In the genomic region with DNA sequence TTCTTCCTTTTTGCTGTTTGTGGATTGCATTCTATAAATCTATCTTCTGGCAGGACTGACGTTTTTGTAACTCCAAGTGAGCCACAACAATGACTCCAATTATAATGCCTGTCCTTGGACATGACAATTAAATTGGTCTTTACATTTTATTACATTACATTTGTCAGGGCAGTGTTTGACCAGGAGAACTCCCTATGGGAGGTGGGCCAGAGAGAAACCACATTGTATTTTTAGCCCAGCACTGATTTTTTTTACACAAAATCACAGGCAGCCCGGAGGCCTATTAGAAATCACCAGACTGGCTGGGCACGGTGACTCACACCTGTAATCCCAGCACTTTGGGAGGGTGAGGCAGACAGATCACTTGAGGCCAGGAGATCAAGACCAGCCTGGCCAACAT, we compare ENCODE assay signal across 1 cellular context.
TF ChIP-seq lines count a peak whose summit lies in the region.

No MANE protein-coding gene starts in this region.

TF ChIP-seq in WTC11, 78 proteins besides CTCF, POLR2A, EP300 and RAD21:
- TF ChIP-seq NR1H2 (CRISPR knock-in tag; IDR thresholded peaks at IDR 0.05) (no peak), ZNF232 (CRISPR knock-in tag; IDR thresholded peaks at IDR 0.05) (no peak), TEAD4 (CRISPR knock-in tag; IDR thresholded peaks at IDR 0.05) (no peak), SOX15 (CRISPR knock-in tag; IDR thresholded peaks at IDR 0.05) (no peak), RORB (CRISPR knock-in tag; IDR thresholded peaks at IDR 0.05) (no peak), TP53 (CRISPR knock-in tag; IDR thresholded peaks at IDR 0.05) (no peak), SMAD4 (CRISPR knock-in tag; IDR thresholded peaks at IDR 0.05) (no peak), ATF1 (CRISPR knock-in tag; IDR thresholded peaks at IDR 0.05) (no peak), FOXP1 (CRISPR knock-in tag; IDR thresholded peaks at IDR 0.05; ENCODE audit: borderline replicate concordance) (no peak)
- TF ChIP-seq, protein P1, sequence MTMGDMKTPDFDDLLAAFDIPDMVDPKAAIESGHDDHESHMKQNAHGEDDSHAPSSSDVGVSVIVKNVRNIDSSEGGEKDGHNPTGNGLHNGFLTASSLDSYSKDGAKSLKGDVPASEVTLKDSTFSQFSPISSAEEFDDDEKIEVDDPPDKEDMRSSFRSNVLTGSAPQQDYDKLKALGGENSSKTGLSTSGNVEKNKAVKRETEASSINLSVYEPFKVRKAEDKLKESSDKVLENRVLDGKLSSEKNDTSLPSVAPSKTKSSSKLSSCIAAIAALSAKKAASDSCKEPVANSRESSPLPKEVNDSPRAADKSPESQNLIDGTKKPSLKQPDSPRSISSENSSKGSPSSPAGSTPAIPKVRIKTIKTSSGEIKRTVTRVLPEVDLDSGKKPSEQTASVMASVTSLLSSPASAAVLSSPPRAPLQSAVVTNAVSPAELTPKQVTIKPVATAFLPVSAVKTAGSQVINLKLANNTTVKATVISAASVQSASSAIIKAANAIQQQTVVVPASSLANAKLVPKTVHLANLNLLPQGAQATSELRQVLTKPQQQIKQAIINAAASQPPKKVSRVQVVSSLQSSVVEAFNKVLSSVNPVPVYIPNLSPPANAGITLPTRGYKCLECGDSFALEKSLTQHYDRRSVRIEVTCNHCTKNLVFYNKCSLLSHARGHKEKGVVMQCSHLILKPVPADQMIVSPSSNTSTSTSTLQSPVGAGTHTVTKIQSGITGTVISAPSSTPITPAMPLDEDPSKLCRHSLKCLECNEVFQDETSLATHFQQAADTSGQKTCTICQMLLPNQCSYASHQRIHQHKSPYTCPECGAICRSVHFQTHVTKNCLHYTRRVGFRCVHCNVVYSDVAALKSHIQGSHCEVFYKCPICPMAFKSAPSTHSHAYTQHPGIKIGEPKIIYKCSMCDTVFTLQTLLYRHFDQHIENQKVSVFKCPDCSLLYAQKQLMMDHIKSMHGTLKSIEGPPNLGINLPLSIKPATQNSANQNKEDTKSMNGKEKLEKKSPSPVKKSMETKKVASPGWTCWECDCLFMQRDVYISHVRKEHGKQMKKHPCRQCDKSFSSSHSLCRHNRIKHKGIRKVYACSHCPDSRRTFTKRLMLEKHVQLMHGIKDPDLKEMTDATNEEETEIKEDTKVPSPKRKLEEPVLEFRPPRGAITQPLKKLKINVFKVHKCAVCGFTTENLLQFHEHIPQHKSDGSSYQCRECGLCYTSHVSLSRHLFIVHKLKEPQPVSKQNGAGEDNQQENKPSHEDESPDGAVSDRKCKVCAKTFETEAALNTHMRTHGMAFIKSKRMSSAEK (CRISPR knock-in tag; IDR thresholded peaks at IDR 0.05; ENCODE audit: borderline replicate concordance): no peak
- TF ChIP-seq, protein P2, sequence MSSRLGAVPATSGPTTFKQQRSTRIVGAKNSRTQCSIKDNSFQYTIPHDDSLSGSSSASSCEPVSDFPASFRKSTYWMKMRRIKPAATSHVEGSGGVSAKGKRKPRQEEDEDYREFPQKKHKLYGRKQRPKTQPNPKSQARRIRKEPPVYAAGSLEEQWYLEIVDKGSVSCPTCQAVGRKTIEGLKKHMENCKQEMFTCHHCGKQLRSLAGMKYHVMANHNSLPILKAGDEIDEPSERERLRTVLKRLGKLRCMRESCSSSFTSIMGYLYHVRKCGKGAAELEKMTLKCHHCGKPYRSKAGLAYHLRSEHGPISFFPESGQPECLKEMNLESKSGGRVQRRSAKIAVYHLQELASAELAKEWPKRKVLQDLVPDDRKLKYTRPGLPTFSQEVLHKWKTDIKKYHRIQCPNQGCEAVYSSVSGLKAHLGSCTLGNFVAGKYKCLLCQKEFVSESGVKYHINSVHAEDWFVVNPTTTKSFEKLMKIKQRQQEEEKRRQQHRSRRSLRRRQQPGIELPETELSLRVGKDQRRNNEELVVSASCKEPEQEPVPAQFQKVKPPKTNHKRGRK (CRISPR knock-in tag; IDR thresholded peaks at IDR 0.05; ENCODE audit: borderline replicate concordance): no peak
- TF ChIP-seq, protein P3, sequence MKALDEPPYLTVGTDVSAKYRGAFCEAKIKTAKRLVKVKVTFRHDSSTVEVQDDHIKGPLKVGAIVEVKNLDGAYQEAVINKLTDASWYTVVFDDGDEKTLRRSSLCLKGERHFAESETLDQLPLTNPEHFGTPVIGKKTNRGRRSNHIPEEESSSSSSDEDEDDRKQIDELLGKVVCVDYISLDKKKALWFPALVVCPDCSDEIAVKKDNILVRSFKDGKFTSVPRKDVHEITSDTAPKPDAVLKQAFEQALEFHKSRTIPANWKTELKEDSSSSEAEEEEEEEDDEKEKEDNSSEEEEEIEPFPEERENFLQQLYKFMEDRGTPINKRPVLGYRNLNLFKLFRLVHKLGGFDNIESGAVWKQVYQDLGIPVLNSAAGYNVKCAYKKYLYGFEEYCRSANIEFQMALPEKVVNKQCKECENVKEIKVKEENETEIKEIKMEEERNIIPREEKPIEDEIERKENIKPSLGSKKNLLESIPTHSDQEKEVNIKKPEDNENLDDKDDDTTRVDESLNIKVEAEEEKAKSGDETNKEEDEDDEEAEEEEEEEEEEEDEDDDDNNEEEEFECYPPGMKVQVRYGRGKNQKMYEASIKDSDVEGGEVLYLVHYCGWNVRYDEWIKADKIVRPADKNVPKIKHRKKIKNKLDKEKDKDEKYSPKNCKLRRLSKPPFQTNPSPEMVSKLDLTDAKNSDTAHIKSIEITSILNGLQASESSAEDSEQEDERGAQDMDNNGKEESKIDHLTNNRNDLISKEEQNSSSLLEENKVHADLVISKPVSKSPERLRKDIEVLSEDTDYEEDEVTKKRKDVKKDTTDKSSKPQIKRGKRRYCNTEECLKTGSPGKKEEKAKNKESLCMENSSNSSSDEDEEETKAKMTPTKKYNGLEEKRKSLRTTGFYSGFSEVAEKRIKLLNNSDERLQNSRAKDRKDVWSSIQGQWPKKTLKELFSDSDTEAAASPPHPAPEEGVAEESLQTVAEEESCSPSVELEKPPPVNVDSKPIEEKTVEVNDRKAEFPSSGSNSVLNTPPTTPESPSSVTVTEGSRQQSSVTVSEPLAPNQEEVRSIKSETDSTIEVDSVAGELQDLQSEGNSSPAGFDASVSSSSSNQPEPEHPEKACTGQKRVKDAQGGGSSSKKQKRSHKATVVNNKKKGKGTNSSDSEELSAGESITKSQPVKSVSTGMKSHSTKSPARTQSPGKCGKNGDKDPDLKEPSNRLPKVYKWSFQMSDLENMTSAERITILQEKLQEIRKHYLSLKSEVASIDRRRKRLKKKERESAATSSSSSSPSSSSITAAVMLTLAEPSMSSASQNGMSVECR (CRISPR knock-in tag; IDR thresholded peaks at IDR 0.05; ENCODE audit: borderline replicate concordance): no peak
- TF ChIP-seq, protein P4, sequence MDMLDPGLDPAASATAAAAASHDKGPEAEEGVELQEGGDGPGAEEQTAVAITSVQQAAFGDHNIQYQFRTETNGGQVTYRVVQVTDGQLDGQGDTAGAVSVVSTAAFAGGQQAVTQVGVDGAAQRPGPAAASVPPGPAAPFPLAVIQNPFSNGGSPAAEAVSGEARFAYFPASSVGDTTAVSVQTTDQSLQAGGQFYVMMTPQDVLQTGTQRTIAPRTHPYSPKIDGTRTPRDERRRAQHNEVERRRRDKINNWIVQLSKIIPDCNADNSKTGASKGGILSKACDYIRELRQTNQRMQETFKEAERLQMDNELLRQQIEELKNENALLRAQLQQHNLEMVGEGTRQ (CRISPR knock-in tag; IDR thresholded peaks at IDR 0.05): no peak
- TF ChIP-seq, protein P5, sequence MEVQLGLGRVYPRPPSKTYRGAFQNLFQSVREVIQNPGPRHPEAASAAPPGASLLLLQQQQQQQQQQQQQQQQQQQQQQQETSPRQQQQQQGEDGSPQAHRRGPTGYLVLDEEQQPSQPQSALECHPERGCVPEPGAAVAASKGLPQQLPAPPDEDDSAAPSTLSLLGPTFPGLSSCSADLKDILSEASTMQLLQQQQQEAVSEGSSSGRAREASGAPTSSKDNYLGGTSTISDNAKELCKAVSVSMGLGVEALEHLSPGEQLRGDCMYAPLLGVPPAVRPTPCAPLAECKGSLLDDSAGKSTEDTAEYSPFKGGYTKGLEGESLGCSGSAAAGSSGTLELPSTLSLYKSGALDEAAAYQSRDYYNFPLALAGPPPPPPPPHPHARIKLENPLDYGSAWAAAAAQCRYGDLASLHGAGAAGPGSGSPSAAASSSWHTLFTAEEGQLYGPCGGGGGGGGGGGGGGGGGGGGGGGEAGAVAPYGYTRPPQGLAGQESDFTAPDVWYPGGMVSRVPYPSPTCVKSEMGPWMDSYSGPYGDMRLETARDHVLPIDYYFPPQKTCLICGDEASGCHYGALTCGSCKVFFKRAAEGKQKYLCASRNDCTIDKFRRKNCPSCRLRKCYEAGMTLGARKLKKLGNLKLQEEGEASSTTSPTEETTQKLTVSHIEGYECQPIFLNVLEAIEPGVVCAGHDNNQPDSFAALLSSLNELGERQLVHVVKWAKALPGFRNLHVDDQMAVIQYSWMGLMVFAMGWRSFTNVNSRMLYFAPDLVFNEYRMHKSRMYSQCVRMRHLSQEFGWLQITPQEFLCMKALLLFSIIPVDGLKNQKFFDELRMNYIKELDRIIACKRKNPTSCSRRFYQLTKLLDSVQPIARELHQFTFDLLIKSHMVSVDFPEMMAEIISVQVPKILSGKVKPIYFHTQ (CRISPR knock-in tag; IDR thresholded peaks at IDR 0.05): no peak
- TF ChIP-seq, protein P6, sequence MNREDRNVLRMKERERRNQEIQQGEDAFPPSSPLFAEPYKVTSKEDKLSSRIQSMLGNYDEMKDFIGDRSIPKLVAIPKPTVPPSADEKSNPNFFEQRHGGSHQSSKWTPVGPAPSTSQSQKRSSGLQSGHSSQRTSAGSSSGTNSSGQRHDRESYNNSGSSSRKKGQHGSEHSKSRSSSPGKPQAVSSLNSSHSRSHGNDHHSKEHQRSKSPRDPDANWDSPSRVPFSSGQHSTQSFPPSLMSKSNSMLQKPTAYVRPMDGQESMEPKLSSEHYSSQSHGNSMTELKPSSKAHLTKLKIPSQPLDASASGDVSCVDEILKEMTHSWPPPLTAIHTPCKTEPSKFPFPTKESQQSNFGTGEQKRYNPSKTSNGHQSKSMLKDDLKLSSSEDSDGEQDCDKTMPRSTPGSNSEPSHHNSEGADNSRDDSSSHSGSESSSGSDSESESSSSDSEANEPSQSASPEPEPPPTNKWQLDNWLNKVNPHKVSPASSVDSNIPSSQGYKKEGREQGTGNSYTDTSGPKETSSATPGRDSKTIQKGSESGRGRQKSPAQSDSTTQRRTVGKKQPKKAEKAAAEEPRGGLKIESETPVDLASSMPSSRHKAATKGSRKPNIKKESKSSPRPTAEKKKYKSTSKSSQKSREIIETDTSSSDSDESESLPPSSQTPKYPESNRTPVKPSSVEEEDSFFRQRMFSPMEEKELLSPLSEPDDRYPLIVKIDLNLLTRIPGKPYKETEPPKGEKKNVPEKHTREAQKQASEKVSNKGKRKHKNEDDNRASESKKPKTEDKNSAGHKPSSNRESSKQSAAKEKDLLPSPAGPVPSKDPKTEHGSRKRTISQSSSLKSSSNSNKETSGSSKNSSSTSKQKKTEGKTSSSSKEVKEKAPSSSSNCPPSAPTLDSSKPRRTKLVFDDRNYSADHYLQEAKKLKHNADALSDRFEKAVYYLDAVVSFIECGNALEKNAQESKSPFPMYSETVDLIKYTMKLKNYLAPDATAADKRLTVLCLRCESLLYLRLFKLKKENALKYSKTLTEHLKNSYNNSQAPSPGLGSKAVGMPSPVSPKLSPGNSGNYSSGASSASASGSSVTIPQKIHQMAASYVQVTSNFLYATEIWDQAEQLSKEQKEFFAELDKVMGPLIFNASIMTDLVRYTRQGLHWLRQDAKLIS (CRISPR knock-in tag; IDR thresholded peaks at IDR 0.05; ENCODE audit: borderline replicate concordance): no peak
- TF ChIP-seq, protein P7, sequence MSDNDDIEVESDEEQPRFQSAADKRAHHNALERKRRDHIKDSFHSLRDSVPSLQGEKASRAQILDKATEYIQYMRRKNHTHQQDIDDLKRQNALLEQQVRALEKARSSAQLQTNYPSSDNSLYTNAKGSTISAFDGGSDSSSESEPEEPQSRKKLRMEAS (CRISPR knock-in tag; IDR thresholded peaks at IDR 0.05): no peak
- TF ChIP-seq, protein P8, sequence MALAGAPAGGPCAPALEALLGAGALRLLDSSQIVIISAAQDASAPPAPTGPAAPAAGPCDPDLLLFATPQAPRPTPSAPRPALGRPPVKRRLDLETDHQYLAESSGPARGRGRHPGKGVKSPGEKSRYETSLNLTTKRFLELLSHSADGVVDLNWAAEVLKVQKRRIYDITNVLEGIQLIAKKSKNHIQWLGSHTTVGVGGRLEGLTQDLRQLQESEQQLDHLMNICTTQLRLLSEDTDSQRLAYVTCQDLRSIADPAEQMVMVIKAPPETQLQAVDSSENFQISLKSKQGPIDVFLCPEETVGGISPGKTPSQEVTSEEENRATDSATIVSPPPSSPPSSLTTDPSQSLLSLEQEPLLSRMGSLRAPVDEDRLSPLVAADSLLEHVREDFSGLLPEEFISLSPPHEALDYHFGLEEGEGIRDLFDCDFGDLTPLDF (CRISPR knock-in tag; IDR thresholded peaks at IDR 0.05): no peak
- TF ChIP-seq, protein P9, sequence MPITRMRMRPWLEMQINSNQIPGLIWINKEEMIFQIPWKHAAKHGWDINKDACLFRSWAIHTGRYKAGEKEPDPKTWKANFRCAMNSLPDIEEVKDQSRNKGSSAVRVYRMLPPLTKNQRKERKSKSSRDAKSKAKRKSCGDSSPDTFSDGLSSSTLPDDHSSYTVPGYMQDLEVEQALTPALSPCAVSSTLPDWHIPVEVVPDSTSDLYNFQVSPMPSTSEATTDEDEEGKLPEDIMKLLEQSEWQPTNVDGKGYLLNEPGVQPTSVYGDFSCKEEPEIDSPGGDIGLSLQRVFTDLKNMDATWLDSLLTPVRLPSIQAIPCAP (CRISPR knock-in tag; IDR thresholded peaks at IDR 0.05): no peak
- TF ChIP-seq, protein P10, sequence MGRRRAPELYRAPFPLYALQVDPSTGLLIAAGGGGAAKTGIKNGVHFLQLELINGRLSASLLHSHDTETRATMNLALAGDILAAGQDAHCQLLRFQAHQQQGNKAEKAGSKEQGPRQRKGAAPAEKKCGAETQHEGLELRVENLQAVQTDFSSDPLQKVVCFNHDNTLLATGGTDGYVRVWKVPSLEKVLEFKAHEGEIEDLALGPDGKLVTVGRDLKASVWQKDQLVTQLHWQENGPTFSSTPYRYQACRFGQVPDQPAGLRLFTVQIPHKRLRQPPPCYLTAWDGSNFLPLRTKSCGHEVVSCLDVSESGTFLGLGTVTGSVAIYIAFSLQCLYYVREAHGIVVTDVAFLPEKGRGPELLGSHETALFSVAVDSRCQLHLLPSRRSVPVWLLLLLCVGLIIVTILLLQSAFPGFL (CRISPR knock-in tag; IDR thresholded peaks at IDR 0.05; ENCODE audit: borderline replicate concordance): no peak
- TF ChIP-seq, protein P11, sequence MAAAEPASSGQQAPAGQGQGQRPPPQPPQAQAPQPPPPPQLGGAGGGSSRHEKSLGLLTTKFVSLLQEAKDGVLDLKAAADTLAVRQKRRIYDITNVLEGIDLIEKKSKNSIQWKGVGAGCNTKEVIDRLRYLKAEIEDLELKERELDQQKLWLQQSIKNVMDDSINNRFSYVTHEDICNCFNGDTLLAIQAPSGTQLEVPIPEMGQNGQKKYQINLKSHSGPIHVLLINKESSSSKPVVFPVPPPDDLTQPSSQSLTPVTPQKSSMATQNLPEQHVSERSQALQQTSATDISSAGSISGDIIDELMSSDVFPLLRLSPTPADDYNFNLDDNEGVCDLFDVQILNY (CRISPR knock-in tag; IDR thresholded peaks at IDR 0.05): no peak
